Comparison of ENCODE assay signal across 8 cellular contexts in the genomic region with DNA sequence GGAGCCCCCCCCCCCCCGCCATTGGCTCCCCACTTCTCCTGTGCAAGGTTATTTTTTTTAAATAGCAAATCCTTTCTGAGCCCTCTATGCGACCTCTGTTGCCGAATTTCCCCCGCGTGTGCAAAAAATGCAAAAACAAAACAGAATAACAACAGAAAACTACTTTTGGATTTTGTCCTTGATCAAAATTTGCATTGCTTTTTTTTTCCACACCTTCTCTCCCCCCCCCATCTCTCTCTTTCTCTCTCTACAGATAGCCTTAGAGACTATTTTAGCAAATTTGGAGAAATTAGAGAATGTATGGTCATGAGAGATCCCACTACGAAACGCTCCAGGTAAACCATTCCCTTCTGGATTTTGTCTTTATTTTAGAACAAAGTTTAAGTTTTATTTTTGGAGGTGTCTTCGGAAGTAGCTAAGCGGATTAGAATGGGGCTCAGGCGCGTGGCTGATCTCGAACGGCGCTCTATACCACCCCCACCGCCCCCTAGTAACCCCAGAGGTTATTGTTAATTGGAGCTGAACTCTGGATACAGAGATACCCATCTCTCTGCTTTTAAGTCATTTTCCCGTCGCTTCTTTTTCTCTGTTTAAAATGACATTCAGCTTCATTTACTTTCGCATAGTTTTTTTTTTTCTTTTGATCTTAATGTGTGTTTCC. TPM values are rescaled to one million over a fixed set of nuclear protein-coding genes. Genes with fewer than 3 reads are reported as not detected.
A peak's percentile ranks its signal among the peaks of the same experiment; 100 is the strongest.
DNase-seq lines count a peak whose midpoint lies in the region; ATAC-seq and TF ChIP-seq lines count a peak whose summit lies in the region.

No MANE protein-coding gene starts in this region.

- intact Hi-C loops in PC-9 (cut with micrococcal nuclease; ENCODE audit: unreplicated experiment), result no loop called here

- peaks cover 3 to 14% of the 10 kb centered on the region in 2 donors for H3K36me3 Mint-ChIP-seq in naive B cell

- H3K9me2 ChIP-seq in PC-9 (ENCODE audit: insufficient read depth), result no peaks in the 10 kb centered on the region

- peak overlapping the region; percentile 88 to 97 (median 94) for H3K27ac Mint-ChIP-seq in naive B cell

- no peak for TF ChIP-seq CTCF in PC-9 (conservative IDR thresholded peaks at IDR 0.05)

- H3K79me2 ChIP-seq in PC-9 (ENCODE audit: low read depth), result no peaks in the 10 kb centered on the region

- H3K9me3 Mint-ChIP-seq in naive B cell, result no peaks in the 10 kb centered on the region

- no peaks in the 10 kb centered on the region for H4K20me1 ChIP-seq in PC-9 (ENCODE audit: insufficient read depth)

- POLR2A ChIA-PET in PC-9 (lab: Charles Lee; ENCODE audit: unreplicated experiment), result no interaction called here

- no peaks in the 10 kb centered on the region for H3K36me3 ChIP-seq in PC-9 (ENCODE audit: low read depth)

- H3K27ac ChIP-seq in PC-9 (no peak overlapping the region), cingulate gyrus (ENCODE audit: low read depth, low read length) (peak overlapping the region; percentile 78)

- CTCF ChIA-PET in PC-9 (lab: Charles Lee), result interaction anchor here (0.6 kb wide), 1 partner anchor 490 kb away, joined by 3 read pairs; no protein-coding TSS in a partner anchor

- peak; percentile 16 to 20 for ATAC-seq in naive B cell (ENCODE audit: low read depth in 2 of 2)
- ATAC-seq in HG03571 (IDR thresholded peaks at IDR 0.05; ENCODE audit: unreplicated experiment), result no peak
- ATAC-seq in GM21717 (IDR thresholded peaks at IDR 0.05; ENCODE audit: unreplicated experiment), result no peak

- peaks cover 54 to 57% (median 55%) of the 10 kb centered on the region in 3 donors for H3K4me1 Mint-ChIP-seq in naive B cell

- DNase-seq in NCI-H2107 treated with DMSO at 0.1 percent for 48 hours (lab: John Stamatoyannopoulos, UW; ENCODE audit: unreplicated experiment) (peak; percentile 43), NCI-H2107 (lab: John Stamatoyannopoulos, UW) (no peak), PC-9 (no peak), naive B cell (peak; percentile 18)
- no peak for DNase-seq in effector CD8-positive, alpha-beta T cell (lab: John Stamatoyannopoulos, UW)

- H3K4me3 ChIP-seq in PC-9, result peak overlapping the region; percentile 66

- no peaks in the 10 kb centered on the region; the same call in 1 of the 2 replicates for H3F3A ChIP-seq in PC-9 (ENCODE audit: insufficient read depth, low read depth)

- no peaks in the 10 kb centered on the region for H3K9me3 ChIP-seq in PC-9 (ENCODE audit: insufficient read depth, low read depth)

- H3K4me1 ChIP-seq in PC-9 (replicated peaks; ENCODE audit: insufficient read depth), result peaks cover 3% of the 10 kb centered on the region; the same call in 1 of the 2 replicates

- no peaks in the 10 kb centered on the region for H3K27me3 Mint-ChIP-seq in naive B cell

- H2AFZ ChIP-seq in PC-9, result peak overlapping the region; percentile 90

- H3K4me3 Mint-ChIP-seq in naive B cell, result peak overlapping the region; percentile 90 to 98 (median 96)

- H3K4me2 ChIP-seq in PC-9, result peak overlapping the region; percentile 93

- H3K27me3 ChIP-seq in PC-9 (ENCODE audit: insufficient read depth, low read depth), result peaks cover 36% of the 10 kb centered on the region

- BruUV-seq in PC-9 (replicated peaks; lab: Mats Ljungman, UMichigan), result no TSS peak

RNA-seq across cellular contexts. Expression of a gene that starts 1.0 kb away (rescaled TPM):
- total RNA-seq in PC-9 (2021), result 11.8 and 15.7 TPM in 2 replicates
- 10 to 100 TPM in 1 of 6 donors, 1 to 10 TPM in 5; 4.0 to 11.3 (median 6.8) TPM for polyA plus RNA-seq in naive B cell (ENCODE audit: low read depth in 6 of 6)

Comparison
In these comparisons a context has a peak if more than half of its experiments do, and no peak if none do; other contexts are left out.
1. DNase-seq: peak in NCI-H2107 treated with DMSO at 0.1 percent for 48 hours (single experiment) and naive B cell (single experiment); none in NCI-H2107 (single experiment), PC-9 (0 of 2) and effector CD8-positive, alpha-beta T cell (single experiment).
2. ATAC-seq: peak in naive B cell (2 of 2); none in HG03571 (single experiment) and GM21717 (single experiment).